ENCODE assay signal across 8 cellular contexts in genomic region chr18:9082763-9083510, GRCh38. TPM values are rescaled to one million over a fixed set of nuclear protein-coding genes. Genes with fewer than 3 reads are reported as not detected.
DNase-seq lines count a peak whose midpoint lies in the region; ATAC-seq, FAIRE-seq and TF ChIP-seq lines count a peak whose summit lies in the region.

No MANE protein-coding gene starts in this region.

- ATAC-seq in A549 = no peak
- peak; percentile 80 for ATAC-seq in GM19397 (IDR thresholded peaks at IDR 0.05; ENCODE audit: unreplicated experiment)
- peak; percentile 88 for ATAC-seq in HG03442 (IDR thresholded peaks at IDR 0.05; ENCODE audit: unreplicated experiment)

- H3K4me2 ChIP-seq in A549 = no peak overlapping the region

- H3K4me3 ChIP-seq in A549 (no peak overlapping the region), uterus (no peak overlapping the region), small intestine (ENCODE audit: low read depth in 1 of 2, low read length in 2 of 2) (no peak overlapping the region)

- intact Hi-C loops in activated T-helper 1 cell treated with anti-CD3 and anti-CD28 coated beads, Interleukin-12 subunit alpha, Interleukin-12 subunit beta, Interleukin-2, Interleukin-4 antibody, amounts not matched to agents 30 ng/mL and 10 ng/mL and 1 ng/mL, durations not matched to agents 14 hours and 24 hours and 36 hours (cut with micrococcal nuclease) = loop anchor here (1.0 to 5.0 kb wide), 9 partner anchors 8 to 529 kb away; partner anchors contain the start of genes ANKRD12, NDUFV2, PPP4R1 and TWSG1
- intact Hi-C loops in uterus (cut with DNase I; ENCODE audit: low total_unique reads) = no loop called here

- 80% methylated on average over 5 of the region's 5 CpGs for WGBS in A549 (ENCODE audit: missing lambda C conversion rate)
- WGBS in small intestine, 3 donors = 70 to 81% (median 75%) methylated on average over 5 of the region's 5 CpGs

- H3K27ac Mint-ChIP-seq in activated T-helper 1 cell treated with anti-CD3 and anti-CD28 coated beads, Interleukin-12 subunit alpha, Interleukin-12 subunit beta, Interleukin-2, Interleukin-4 antibody, amounts not matched to agents 30 ng/mL and 10 ng/mL and 1 ng/mL, durations not matched to agents 14 hours and 24 hours and 36 hours = peak overlapping the region; percentile 98

- H3K4me1 Mint-ChIP-seq in activated T-helper 1 cell treated with anti-CD3 and anti-CD28 coated beads, Interleukin-12 subunit alpha, Interleukin-12 subunit beta, Interleukin-2, Interleukin-4 antibody, amounts not matched to agents 30 ng/mL and 10 ng/mL and 1 ng/mL, durations not matched to agents 14 hours and 24 hours and 36 hours (ENCODE audit: low read depth) = peaks cover 50% of the 10 kb centered on the region

- H3K4me3 Mint-ChIP-seq in activated T-helper 1 cell treated with anti-CD3 and anti-CD28 coated beads, Interleukin-12 subunit alpha, Interleukin-12 subunit beta, Interleukin-2, Interleukin-4 antibody, amounts not matched to agents 30 ng/mL and 10 ng/mL and 1 ng/mL, durations not matched to agents 14 hours and 24 hours and 36 hours = peak overlapping the region; percentile 75

- H3K27ac ChIP-seq in A549 (0 out of 6 replicates have a peak overlapping the region, but pooled peaks of 1 of the 2 experiments have one; percentile 31), uterus (no peak overlapping the region), small intestine (ENCODE audit: low read depth in 1 of 2, low read length in 1 of 2) (peak overlapping the region in 1 of 2 donors; percentile 85)

- H3K4me1 ChIP-seq in A549 (0 out of 3 replicates have a peak, but pooled peaks cover 9% of the 10 kb centered on the region), uterus (no peaks in the 10 kb centered on the region), small intestine (ENCODE audit: control insufficient read depth in 2 of 2, insufficient read depth in 1 of 2, low read depth in 1 of 2, low read length in 1 of 2) (no peaks in the 10 kb centered on the region)

- POLR2A ChIA-PET in A549 (lab: Yijun Ruan, JAX) = no interaction called here

- H3K36me3 ChIP-seq in uterus (no peaks in the 10 kb centered on the region), small intestine (ENCODE audit: control insufficient read depth in 2 of 2, insufficient read depth in 2 of 2, low read length in 2 of 2) (no peaks in the 10 kb centered on the region)

- H3K27me3 ChIP-seq in uterus (no peaks in the 10 kb centered on the region), small intestine (ENCODE audit: control insufficient read depth in 2 of 2, insufficient read depth in 2 of 2, low read length in 2 of 2) (no peaks in the 10 kb centered on the region)

- CTCF ChIA-PET in A549 (lab: Yijun Ruan, JAX) = interaction anchor here (0.6 to 2.2 kb wide), 6 partner anchors 9 to 19 kb away, joined by 3 to 13 read pairs (median 4); partner anchors contain the start of gene NDUFV2

- H3K9me3 ChIP-seq in A549 (no peaks in the 10 kb centered on the region), uterus (no peaks in the 10 kb centered on the region), small intestine (ENCODE audit: control insufficient read depth, low read depth) (no peaks in the 10 kb centered on the region)

- no peak for TF ChIP-seq POLR2A in A549 (IDR thresholded peaks at IDR 0.05; ENCODE audit: low read length)
- TF ChIP-seq POLR2A in uterus (IDR thresholded peaks at IDR 0.05) = no peak

- DNase-seq in A549 (ENCODE audit: low read depth in 1 of 2, low spot score in 1 of 2) (no peak), uterus (no peak), nucleus accumbens (lab: John Stamatoyannopoulos, UW) (no peak), small intestine (no peak)
- peak; percentile 51 for DNase-seq in activated T-helper 1 cell treated with anti-CD3 and anti-CD28 coated beads, Interleukin-12 subunit alpha, Interleukin-12 subunit beta, Interleukin-2, Interleukin-4 antibody, amounts not matched to agents 30 ng/mL and 10 ng/mL and 1 ng/mL, durations not matched to agents 14 hours and 24 hours and 36 hours (ENCODE audit: low spot score)
- DNase-seq in stimulated activated CD8-positive, alpha-beta memory T cell treated with anti-CD3 and anti-CD28 coated beads, Interleukin-4, amount 100 ng/mL, for 48 hours = peak; percentile 71

- no peak for TF ChIP-seq EP300 in A549 (IDR thresholded peaks at IDR 0.05)

- no peak for TF ChIP-seq CTCF in A549 (IDR thresholded peaks at IDR 0.05)
- no peak for TF ChIP-seq CTCF in uterus (IDR thresholded peaks at IDR 0.05)

- peaks cover 5% of the 10 kb centered on the region for H3K36me3 Mint-ChIP-seq in activated T-helper 1 cell treated with anti-CD3 and anti-CD28 coated beads, Interleukin-12 subunit alpha, Interleukin-12 subunit beta, Interleukin-2, Interleukin-4 antibody, amounts not matched to agents 30 ng/mL and 10 ng/mL and 1 ng/mL, durations not matched to agents 14 hours and 24 hours and 36 hours (ENCODE audit: low read depth)

- FAIRE-seq in A549 (lab: Jason Lieb, UNC) = no peak
- FAIRE-seq in small intestine (lab: Jason Lieb, UNC) = no peak

- no peaks in the 10 kb centered on the region for H3K27me3 Mint-ChIP-seq in activated T-helper 1 cell treated with anti-CD3 and anti-CD28 coated beads, Interleukin-12 subunit alpha, Interleukin-12 subunit beta, Interleukin-2, Interleukin-4 antibody, amounts not matched to agents 30 ng/mL and 10 ng/mL and 1 ng/mL, durations not matched to agents 14 hours and 24 hours and 36 hours (ENCODE audit: insufficient read depth)

- no peak for TF ChIP-seq RAD21 in A549 (conservative IDR thresholded peaks at IDR 0.05 in 1 of 2, IDR thresholded peaks at IDR 0.05 in 1 of 2)

- no peaks in the 10 kb centered on the region for H3K9me3 Mint-ChIP-seq in activated T-helper 1 cell treated with anti-CD3 and anti-CD28 coated beads, Interleukin-12 subunit alpha, Interleukin-12 subunit beta, Interleukin-2, Interleukin-4 antibody, amounts not matched to agents 30 ng/mL and 10 ng/mL and 1 ng/mL, durations not matched to agents 14 hours and 24 hours and 36 hours

TF ChIP-seq in A549, 52 proteins besides CTCF, POLR2A, EP300 and RAD21:
- no peak for TF ChIP-seq HOXB5 (CRISPR knock-in tag; IDR thresholded peaks at IDR 0.05)
- TF ChIP-seq MAFK (IDR thresholded peaks at IDR 0.05; ENCODE audit: partially characterized antibody) = peak; percentile 43
- no peak for TF ChIP-seq ZNF302 (CRISPR knock-in tag; IDR thresholded peaks at IDR 0.05)
TF ChIP-seq in A549: peak in this region for 1.

RNA-seq across cellular contexts. Expression of gene NDUFV2, which starts 19.6 kb away (rescaled TPM):
- polyA plus RNA-seq in A549 (2011; rRNA removed) (152 and 180 TPM in 2 replicates), A549 (2017; fragmentation: RNase III; extraction: RNeasy Plus Mini Kit Qiagen cat#74134 plus additional on column Dnase treatment) (105 to 115 TPM (median 108 TPM) in 3 replicates), small intestine (100 to 1,000 TPM; 175 to 300 (median 241) TPM)
- polyA plus RNA-seq in A549 (2012; cell fraction: cytosol; rRNA removed) = 72.8 and 73.2 TPM in 2 replicates
- polyA plus RNA-seq in A549 (2012; cell fraction: nucleus; rRNA removed) = 23.8 and 34.1 TPM in 2 replicates
- polyA minus RNA-seq in A549 (2011; rRNA and poly(A)+ RNA removed) = 19.1 and 26.4 TPM in 2 replicates
- total RNA-seq in activated T-helper 1 cell treated with anti-CD3 and anti-CD28 coated beads, Interleukin-12 subunit alpha, Interleukin-12 subunit beta, Interleukin-2, Interleukin-4 antibody, amounts not matched to agents 30 ng/mL and 10 ng/mL and 1 ng/mL, durations not matched to agents 14 hours and 24 hours and 36 hours = 381 and 391 TPM in 2 replicates
- total RNA-seq in uterus = 10 to 100 TPM; 54.8 to 99.8 (median 95.8) TPM

RNA-seq across cellular contexts. Expression of gene ANKRD12, which starts 53.6 kb away (rescaled TPM):
- 7.3 and 8.0 TPM in 2 replicates for polyA plus RNA-seq in A549 (2011; rRNA removed)
- 0.50 and 0.70 TPM in 2 replicates for polyA plus RNA-seq in A549 (2012; cell fraction: cytosol; rRNA removed)
- 0.84 and 1.2 TPM in 2 replicates for polyA plus RNA-seq in A549 (2012; cell fraction: nucleus; rRNA removed)
- 2.6 to 3.2 TPM (median 2.7 TPM) in 3 replicates for polyA plus RNA-seq in A549 (2017; fragmentation: RNase III; extraction: RNeasy Plus Mini Kit Qiagen cat#74134 plus additional on column Dnase treatment)
- 12.4 and 17.5 TPM in 2 replicates for polyA minus RNA-seq in A549 (2011; rRNA and poly(A)+ RNA removed)
- 61.3 and 62.2 TPM in 2 replicates for total RNA-seq in activated T-helper 1 cell treated with anti-CD3 and anti-CD28 coated beads, Interleukin-12 subunit alpha, Interleukin-12 subunit beta, Interleukin-2, Interleukin-4 antibody, amounts not matched to agents 30 ng/mL and 10 ng/mL and 1 ng/mL, durations not matched to agents 14 hours and 24 hours and 36 hours
- total RNA-seq in uterus = 100 to 1,000 TPM in 1 of 4 donors, 10 to 100 TPM in 3; 29.1 to 122 (median 43.6) TPM
- 10 to 100 TPM in 2 of 3 donors, 1 to 10 TPM in 1; 7.5 to 22.2 (median 21.2) TPM for polyA plus RNA-seq in small intestine

Comparison
In these comparisons a context has a peak if more than half of its experiments do, and no peak if none do; other contexts are left out.
1. ATAC-seq: peak in GM19397 (single experiment) and HG03442 (single experiment); none in A549 (0 of 2).
2. DNase-seq: peak in activated T-helper 1 cell treated with anti-CD3 and anti-CD28 coated beads, Interleukin-12 subunit alpha, Interleukin-12 subunit beta, Interleukin-2, Interleukin-4 antibody, amounts not matched to agents 30 ng/mL and 10 ng/mL and 1 ng/mL, durations not matched to agents 14 hours and 24 hours and 36 hours (single experiment) and stimulated activated CD8-positive, alpha-beta memory T cell treated with anti-CD3 and anti-CD28 coated beads, Interleukin-4, amount 100 ng/mL, for 48 hours (single experiment); none in A549 (0 of 2), uterus (0 of 2), nucleus accumbens (0 of 56) and small intestine (single experiment).